Comparison of ENCODE assay signal across 13 cellular contexts in the genomic region with DNA sequence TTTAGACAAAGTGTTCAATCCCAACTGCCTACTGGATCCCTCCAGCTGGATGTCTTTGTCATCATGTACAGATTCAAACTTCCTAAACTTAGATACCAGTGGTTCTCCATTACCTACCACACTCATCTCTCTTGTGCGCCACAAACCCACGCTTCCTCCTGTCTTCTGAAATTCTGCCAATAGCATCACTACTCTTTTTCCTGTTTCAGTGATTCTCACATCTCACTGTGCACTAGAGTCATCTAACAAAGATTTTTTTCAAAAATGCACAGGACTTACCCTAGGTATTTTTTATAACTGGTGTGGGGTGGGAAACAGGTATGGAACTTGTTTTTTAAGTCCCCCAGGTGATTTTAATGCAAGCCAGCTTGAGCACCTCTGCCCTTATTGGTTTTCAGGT. TPM values are rescaled to one million over a fixed set of nuclear protein-coding genes. Genes with fewer than 3 reads are reported as not detected.
A peak's percentile ranks its signal among the peaks of the same experiment; 100 is the strongest.
DNase-seq lines count a peak whose midpoint lies in the region; TF ChIP-seq lines count a peak whose summit lies in the region.
"Had no signal": no experiment of that assay in that cellular context is flagged by ENCODE, and none has a peak within 500 bp of the region (broad histone marks: within the 10 kb centered on the region; RNA-seq: fewer than 3 reads in every experiment).

No MANE protein-coding gene starts in this region.

- peaks cover 0 to 2% (median 0%) of the 10 kb centered on the region in 3 donors for H3K27me3 Mint-ChIP-seq in immature natural killer cell (ENCODE audit: low read depth in 3 of 3)

- in situ Hi-C loops in GM13977 (cut with MboI; ENCODE audit: low pct_unique_long_range_greater_than_20kb, low sequenced_read_pairs, unreplicated experiment): no loop called here

- H3K9me3 Mint-ChIP-seq in immature natural killer cell: no peaks in the 10 kb centered on the region

- TF ChIP-seq CTCF in GM13977 (IDR thresholded peaks at IDR 0.05; ENCODE audit: extremely low read depth, insufficient read depth, missing control alignments): no peak

- H3K4me3 Mint-ChIP-seq in immature natural killer cell: no peak overlapping the region

- peaks cover 16 to 37% (median 36%) of the 10 kb centered on the region in 3 donors for H3K36me3 Mint-ChIP-seq in immature natural killer cell

- peak overlapping the region in 5 of 6 donors; percentile 4 to 76 (median 57) for H3K27ac Mint-ChIP-seq in immature natural killer cell

- H3K4me1 Mint-ChIP-seq in immature natural killer cell: peaks cover 24 to 28% of the 10 kb centered on the region in 2 donors

- no peak overlapping the region for H3K4me3 ChIP-seq in Jurkat, Clone E6-1 (ENCODE audit: low read length)
- H3K4me3 ChIP-seq: SJCRH30, spleen had no signal

- DNase-seq in Jurkat, Clone E6-1 (ENCODE audit: low read depth, low spot score): peak; percentile 69
- DNase-seq in activated CD4-positive, alpha-beta T cell treated with anti-CD3 and anti-CD28 coated beads, Interleukin-2, amount 50 U/mL, for 4 hours: peak; percentile 12
- no peak for DNase-seq in immature natural killer cell
- DNase-seq in GM13977 (ENCODE audit: low spot score): no peak
- DNase-seq in germinal center (ENCODE audit: low spot score): no peak
- DNase-seq: amygdala; DMS 273 treated with DMSO at 0.1 percent for 48 hours; NCI-H146; nucleus accumbens; SJCRH30; spleen; stimulated activated CD8-positive, alpha-beta memory T cell treated with anti-CD3 and anti-CD28 coated beads, Interleukin-4, amount 100 ng/mL, for 48 hours had no signal

RNA-seq across cellular contexts. Expression of gene PSMB5, which starts 5.9 kb away (rescaled TPM):
- polyA plus RNA-seq in Jurkat, Clone E6-1 (2012; ENCODE audit: insufficient read depth, insufficient read length): 319 TPM
- 10 to 100 TPM; 25.6 to 54.3 (median 39.7) TPM for polyA plus RNA-seq in immature natural killer cell

RNA-seq across cellular contexts. Expression of gene PSMB11, which starts 13.2 kb away (rescaled TPM):
- polyA plus RNA-seq in Jurkat, Clone E6-1 (2012; ENCODE audit: insufficient read depth, insufficient read length): not detected
- polyA plus RNA-seq in immature natural killer cell: not detected
- polyA plus RNA-seq: liver had no signal

RNA-seq across cellular contexts. Expression of gene C14orf93, which starts 18.9 kb away (rescaled TPM):
- polyA plus RNA-seq in Jurkat, Clone E6-1 (2012; ENCODE audit: insufficient read depth, insufficient read length): 4.7 TPM
- polyA plus RNA-seq in immature natural killer cell: 1 to 10 TPM; 3.4 to 9.8 (median 5.0) TPM

RNA-seq across cellular contexts. Expression of gene CDH24, which starts 28.5 kb away (rescaled TPM):
- polyA plus RNA-seq in Jurkat, Clone E6-1 (2012; ENCODE audit: insufficient read depth, insufficient read length): 12.6 TPM
- polyA plus RNA-seq in immature natural killer cell: 1 to 10 TPM in 1 of 3 donors, under 1 TPM in 2; 0.64 to 1.2 (median 0.78) TPM

RNA-seq across cellular contexts. Expression of gene AJUBA, which starts 46.4 kb away (rescaled TPM):
- polyA plus RNA-seq in Jurkat, Clone E6-1 (2012; ENCODE audit: insufficient read depth, insufficient read length): 11.6 TPM
- under 1 TPM in 2 of 3 donors, not detected in 1; 0.18 to 0.21 TPM for polyA plus RNA-seq in immature natural killer cell

Comparison
In these comparisons a context has a peak if more than half of its experiments do, and no peak if none do; other contexts are left out.
1. DNase-seq: peak in Jurkat, Clone E6-1 (single experiment) and activated CD4-positive, alpha-beta T cell treated with anti-CD3 and anti-CD28 coated beads, Interleukin-2, amount 50 U/mL, for 4 hours (2 of 2); none in immature natural killer cell (0 of 3), GM13977 (single experiment) and germinal center (single experiment).